ENCODE assay signal across 8 cellular contexts in genomic region chr11:6418958-6419611, GRCh38. TPM values are rescaled to one million over a fixed set of nuclear protein-coding genes. Genes with fewer than 3 reads are reported as not detected.
DNase-seq lines count a peak whose midpoint lies in the region; ATAC-seq and TF ChIP-seq lines count a peak whose summit lies in the region.

Gene APBB1, minus strand, starts transcription at chr11:6419094. Its CDS starts 7,747 bp downstream, at chr11:6411347.

- peaks cover 3% of the 10 kb centered on the region; the same call in 1 of the 2 replicates for H3K4me1 ChIP-seq in HUES48 (ENCODE audit: control insufficient read depth, insufficient read depth, low read length)

- no peak within 1 kb of the TSS for H3K27ac ChIP-seq in HUES48 (ENCODE audit: low read depth, low read length)

- H3K4me3 Mint-ChIP-seq in progenitor cell of endocrine pancreas (ENCODE audit: low read depth): peak within 1 kb of the TSS; percentile 78

- intact Hi-C loops in left ventricle myocardium superior (cut with micrococcal nuclease): no loop called here

- peaks cover 26% of the 10 kb centered on the region for H3K27me3 Mint-ChIP-seq in progenitor cell of endocrine pancreas

- H3K4me1 Mint-ChIP-seq in progenitor cell of endocrine pancreas (ENCODE audit: low read depth): peaks cover 2% of the 10 kb centered on the region

- no peaks in the 10 kb centered on the region for H3K36me3 ChIP-seq in HUES48 (ENCODE audit: control insufficient read depth, insufficient read depth, low read length)

- no peaks in the 10 kb centered on the region for H3K9me3 ChIP-seq in HUES48 (ENCODE audit: control insufficient read depth, insufficient read depth, low read length)

- peak within 1 kb of the TSS; percentile 76 for H3K27ac Mint-ChIP-seq in progenitor cell of endocrine pancreas

- DNase-seq in 8988T (peak; percentile 84), T-helper 1 cell (peak; percentile 53 to 72 (median 61)), amygdala (lab: John Stamatoyannopoulos, UW) (peak in 48 of 56 donors; percentile 27 to 88 (median 69)), left ventricle myocardium superior (peak; percentile 87), progenitor cell of endocrine pancreas (ENCODE audit: low spot score, unreplicated experiment) (peak; percentile 55), ureter (ENCODE audit: low spot score) (no peak)

- TF ChIP-seq CTCF in progenitor cell of endocrine pancreas (IDR thresholded peaks at IDR 0.05; ENCODE audit: unreplicated experiment): peak; percentile 31

- peaks cover 18% of the 10 kb centered on the region for H3K27me3 ChIP-seq in HUES48 (ENCODE audit: control insufficient read depth, insufficient read depth, low read length)

- H3K9me3 Mint-ChIP-seq in progenitor cell of endocrine pancreas (ENCODE audit: low read depth): no peaks in the 10 kb centered on the region

- H3K9ac ChIP-seq in HUES48 (ENCODE audit: low read depth, low read length): peak within 1 kb of the TSS; percentile 60; the same call in 1 of the 2 replicates

- peak; percentile 42 for ATAC-seq in GM18858 (IDR thresholded peaks at IDR 0.05; ENCODE audit: unreplicated experiment)
- peak; percentile 97 for ATAC-seq in left ventricle myocardium superior

- H3K4me3 ChIP-seq in HUES48 (ENCODE audit: low read depth, low read length): peak within 1 kb of the TSS; percentile 85

- H3K36me3 Mint-ChIP-seq in progenitor cell of endocrine pancreas (ENCODE audit: insufficient read depth): no peaks in the 10 kb centered on the region

RNA-seq across cellular contexts. Expression of gene APBB1, which starts in this region (rescaled TPM):
- 87.6 TPM for total RNA-seq in left ventricle myocardium superior
- total RNA-seq in progenitor cell of endocrine pancreas: 64.2 and 71.4 TPM in 2 replicates
- 24.9 TPM for total RNA-seq in ureter
